ENCODE assay signal across 16 cellular contexts in genomic region chr7:3710531-3710930, GRCh38.
DNase-seq lines count a peak whose midpoint lies in the region; ATAC-seq, FAIRE-seq and TF ChIP-seq lines count a peak whose summit lies in the region.
"Had no signal": no experiment of that assay in that cellular context is flagged by ENCODE, and none has a peak within 500 bp of the region (broad histone marks: within the 10 kb centered on the region; RNA-seq: fewer than 3 reads in every experiment).

No MANE protein-coding gene starts in this region.

- H3K27me3 Mint-ChIP-seq in astrocyte (ENCODE audit: low read depth, unreplicated experiment), result no peaks in the 10 kb centered on the region
- H3K27me3 Mint-ChIP-seq in activated T-cell treated with anti-CD3 and anti-CD28 coated beads, Interleukin-2, amount 50 U/mL, for 4 hours (ENCODE audit: low read depth), result peaks cover 24% of the 10 kb centered on the region

- ATAC-seq in GM21786 (IDR thresholded peaks at IDR 0.05; ENCODE audit: unreplicated experiment), result no peak
- no peak for ATAC-seq in activated T-cell treated with anti-CD3 and anti-CD28 coated beads, Interleukin-2, amount 50 U/mL, for 4 hours

- peaks cover 2% of the 10 kb centered on the region for H3K9me3 Mint-ChIP-seq in astrocyte (ENCODE audit: unreplicated experiment)
- no peaks in the 10 kb centered on the region for H3K9me3 Mint-ChIP-seq in activated T-cell treated with anti-CD3 and anti-CD28 coated beads, Interleukin-2, amount 50 U/mL, for 4 hours

- no peaks in the 10 kb centered on the region for H4K20me1 ChIP-seq in astrocyte (ENCODE audit: insufficient read depth, low read length)

- H3K27ac ChIP-seq in astrocyte (ENCODE audit: low read depth, low read length) (no peak overlapping the region), prostate gland (no peak overlapping the region), spleen (no peak overlapping the region)
- H3K27ac ChIP-seq: RWPE1 had no signal

- no peaks in the 10 kb centered on the region for H3K36me3 ChIP-seq in astrocyte (ENCODE audit: insufficient read depth, low read length)
- H3K36me3 ChIP-seq in prostate gland, result no peaks in the 10 kb centered on the region
- H3K36me3 ChIP-seq in spleen, result no peaks in the 10 kb centered on the region

- no peak overlapping the region for H2AFZ ChIP-seq in astrocyte (ENCODE audit: low read depth, low read length)

- intact Hi-C loops in prostate gland (cut with DNase I) (no loop called here), spleen (cut with DNase I; ENCODE audit: low total_unique reads) (no loop called here)

- TF ChIP-seq CTCF in astrocyte (IDR thresholded peaks at IDR 0.05; ENCODE audit: insufficient read depth, low read depth, low read length) (no peak), prostate gland (IDR thresholded peaks at IDR 0.05) (no peak), spleen (IDR thresholded peaks at IDR 0.05 in 8 of 11, conservative IDR thresholded peaks at IDR 0.05 in 3 of 11) (no peak)

- H3K4me3 ChIP-seq in astrocyte (ENCODE audit: insufficient read depth, low read depth, low read length), result no peak overlapping the region
- H3K4me3 ChIP-seq in prostate gland, result no peak overlapping the region
- H3K4me3 ChIP-seq in spleen, result no peak overlapping the region

- no peak overlapping the region for H3K4me3 Mint-ChIP-seq in astrocyte (ENCODE audit: unreplicated experiment)
- H3K4me3 Mint-ChIP-seq in activated T-cell treated with anti-CD3 and anti-CD28 coated beads, Interleukin-2, amount 50 U/mL, for 4 hours, result no peak overlapping the region
- H3K4me3 Mint-ChIP-seq: B cell, H9 had no signal

- H3K9me3 ChIP-seq in astrocyte (ENCODE audit: insufficient read depth, low read depth, low read length) (no peaks in the 10 kb centered on the region), prostate gland (no peaks in the 10 kb centered on the region), spleen (peaks cover 0 to 16% (median 3%) of the 10 kb centered on the region in 8 donors)

- peak; percentile 26 for DNase-seq in DMS79 treated with DMSO at 0.1 percent for 48 hours (lab: John Stamatoyannopoulos, UW)
- no peak for DNase-seq in DMS79 (lab: John Stamatoyannopoulos, UW)
- peak; percentile 47 for DNase-seq in NCI-H146 (lab: John Stamatoyannopoulos, UW)
- peak; percentile 1 for DNase-seq in astrocyte (ENCODE audit: low read depth)
- peak; percentile 64 for DNase-seq in prostate gland (ENCODE audit: low spot score)
- DNase-seq in activated T-cell treated with anti-CD3 and anti-CD28 coated beads, Interleukin-2, amount 50 U/mL, for 4 hours, result no peak
- no peak for DNase-seq in spleen
- DNase-seq: 8988T, GDM1, H9, NCI-H187 treated with DMSO at 0.1 percent for 48 hours, NCI-H345, NCI-H526 treated with DMSO at 0.1 percent for 48 hours had no signal

- H3K36me3 Mint-ChIP-seq in astrocyte (ENCODE audit: low read depth, unreplicated experiment), result no peaks in the 10 kb centered on the region
- no peaks in the 10 kb centered on the region for H3K36me3 Mint-ChIP-seq in activated T-cell treated with anti-CD3 and anti-CD28 coated beads, Interleukin-2, amount 50 U/mL, for 4 hours (ENCODE audit: insufficient read depth)

- no peak overlapping the region for H3K4me2 ChIP-seq in astrocyte (ENCODE audit: low read length)

- H3K4me1 ChIP-seq in astrocyte (ENCODE audit: insufficient read depth, low read length) (no peaks in the 10 kb centered on the region), prostate gland (replicated peaks) (peaks cover 9% of the 10 kb centered on the region), spleen (no peaks in the 10 kb centered on the region)

- WGBS in prostate gland, result 15% methylated on average over 5 of the region's 5 CpGs
- WGBS in spleen, 5 donors, result 57 to 71% (median 64%) methylated on average over 5 of the region's 5 CpGs

- no peak for FAIRE-seq in astrocyte (lab: Jason Lieb, UNC)

- H3K4me1 Mint-ChIP-seq in astrocyte (ENCODE audit: low read depth, unreplicated experiment), result no peaks in the 10 kb centered on the region
- H3K4me1 Mint-ChIP-seq in activated T-cell treated with anti-CD3 and anti-CD28 coated beads, Interleukin-2, amount 50 U/mL, for 4 hours (ENCODE audit: low read depth), result peaks cover 5% of the 10 kb centered on the region
- H3K4me1 Mint-ChIP-seq: B cell had no signal

- TF ChIP-seq POLR2A in prostate gland (IDR thresholded peaks at IDR 0.05), result no peak
- TF ChIP-seq POLR2A in spleen (IDR thresholded peaks at IDR 0.05), result no peak

- H3K9ac ChIP-seq in astrocyte (ENCODE audit: low read length), result no peak overlapping the region

- no peak overlapping the region for H3K27ac Mint-ChIP-seq in astrocyte (ENCODE audit: unreplicated experiment)
- H3K27ac Mint-ChIP-seq: B cell, H9 had no signal

- no peaks in the 10 kb centered on the region for H3K79me2 ChIP-seq in astrocyte (ENCODE audit: insufficient read depth, low read length)

- H3K27me3 ChIP-seq in astrocyte (ENCODE audit: insufficient read depth, low read length) (no peaks in the 10 kb centered on the region), prostate gland (replicated peaks; ENCODE audit: insufficient read depth) (no peaks in the 10 kb centered on the region), spleen (replicated peaks in 1 of 7) (no peaks in the 10 kb centered on the region)

Comparison
In these comparisons a context has a peak if more than half of its experiments do, and no peak if none do; other contexts are left out.
1. DNase-seq: peak in DMS79 treated with DMSO at 0.1 percent for 48 hours (single experiment), NCI-H146 (single experiment), astrocyte (single experiment) and prostate gland (single experiment); none in DMS79 (single experiment), activated T-cell treated with anti-CD3 and anti-CD28 coated beads, Interleukin-2, amount 50 U/mL, for 4 hours (single experiment) and spleen (single experiment).